In the genomic region with DNA sequence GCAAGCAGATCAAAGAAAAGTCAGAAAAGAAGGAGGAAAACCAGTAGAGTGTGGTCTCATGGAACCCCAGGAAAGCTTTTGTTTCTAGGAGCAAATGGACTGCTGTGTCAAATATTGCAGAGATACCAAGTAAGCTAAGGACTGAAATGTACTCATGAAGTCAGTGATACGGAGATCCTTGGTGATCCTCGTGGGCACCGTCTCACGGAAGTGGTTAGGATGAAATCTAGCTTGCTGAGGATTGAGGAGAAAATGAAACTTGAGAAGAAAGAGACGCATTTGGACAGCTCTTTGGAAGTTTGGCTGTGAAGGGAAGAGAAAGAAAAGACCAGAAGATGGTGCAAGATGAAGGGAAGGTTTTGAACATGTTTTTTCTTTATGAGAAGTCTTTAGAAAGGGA, we compare ENCODE assay signal across 19 cellular contexts.
DNase-seq lines count a peak whose midpoint lies in the region; ATAC-seq and TF ChIP-seq lines count a peak whose summit lies in the region.
"Had no signal": no experiment of that assay in that cellular context is flagged by ENCODE, and none has a peak within 500 bp of the region (broad histone marks: within the 10 kb centered on the region; RNA-seq: fewer than 3 reads in every experiment).

No MANE protein-coding gene starts in this region.

- CTCF ChIA-PET in activated CD4-positive, alpha-beta T cell treated with anti-CD3 and anti-CD28 coated beads for 36 hours (lab: Charles Lee): interaction anchor here (0.6 to 1.6 kb wide), 9 partner anchors 9 to 1127 kb away, joined by 3 to 8 read pairs (median 3); no protein-coding TSS in a partner anchor

- H3K36me3 ChIP-seq in GM23338 (ENCODE audit: insufficient read depth) (no peaks in the 10 kb centered on the region), neural progenitor cell (no peaks in the 10 kb centered on the region)

- POLR2A ChIA-PET in activated CD4-positive, alpha-beta T cell treated with anti-CD3 and anti-CD28 coated beads for 36 hours (lab: Charles Lee): interaction anchor here (1.5 kb wide), 1 partner anchor 24 kb away, joined by 9 read pairs; no protein-coding TSS in a partner anchor

- no peaks in the 10 kb centered on the region for H3K27me3 ChIP-seq in GM23338 (ENCODE audit: insufficient read depth)
- peaks cover 17% of the 10 kb centered on the region for H3K27me3 ChIP-seq in neural progenitor cell
- H3K27me3 ChIP-seq: hepatocyte had no signal

- ATAC-seq in activated CD4-positive, alpha-beta T cell treated with anti-CD3 and anti-CD28 coated beads for 36 hours: no peak
- ATAC-seq in GM23338 (no peak), HG03280 (IDR thresholded peaks at IDR 0.05; ENCODE audit: unreplicated experiment) (no peak)
- ATAC-seq: psoas muscle, WTC11 had no signal

- peaks cover 9% of the 10 kb centered on the region; the same call in 1 of the 2 replicates for H3K9me2 ChIP-seq in GM23338 (ENCODE audit: insufficient read depth)

- H2AFZ ChIP-seq in GM23338 (0 out of 2 replicates have a peak overlapping the region, but pooled peaks have one; percentile 30), neural progenitor cell (replicated peaks) (peak overlapping the region; percentile 9)
- H2AFZ ChIP-seq: hepatocyte had no signal

- H3K4me1 ChIP-seq in GM23338 (ENCODE audit: insufficient read depth) (peaks cover 25% of the 10 kb centered on the region), neural progenitor cell (no peaks in the 10 kb centered on the region)
- H3K4me1 ChIP-seq: psoas muscle had no signal

- H3K4me1 Mint-ChIP-seq in activated CD4-positive, alpha-beta T cell treated with anti-CD3 and anti-CD28 coated beads for 36 hours: peaks cover 40% of the 10 kb centered on the region
- H3K4me1 Mint-ChIP-seq in GM23338 (peaks cover 34% of the 10 kb centered on the region), neural progenitor cell (peaks cover 6% of the 10 kb centered on the region)
- H3K4me1 Mint-ChIP-seq in activated T-helper 1 cell treated with anti-CD3 and anti-CD28 coated beads, Interleukin-12 subunit alpha, Interleukin-12 subunit beta, Interleukin-2, Interleukin-4 antibody, amounts not matched to agents 30 ng/mL and 10 ng/mL and 1 ng/mL, durations not matched to agents 14 hours and 24 hours and 36 hours (ENCODE audit: low read depth): peaks cover 56% of the 10 kb centered on the region

- H3K27ac ChIP-seq in GM23338 (ENCODE audit: low read depth): no peak overlapping the region
- no peak overlapping the region for H3K27ac ChIP-seq in neural progenitor cell
- no peak overlapping the region for H3K27ac ChIP-seq in coronary artery
- H3K27ac ChIP-seq: hepatocyte, psoas muscle had no signal

- peak overlapping the region; percentile 84 for H3K27ac Mint-ChIP-seq in activated CD4-positive, alpha-beta T cell treated with anti-CD3 and anti-CD28 coated beads for 36 hours
- H3K27ac Mint-ChIP-seq in GM23338: no peak overlapping the region
- H3K27ac Mint-ChIP-seq in activated T-helper 1 cell treated with anti-CD3 and anti-CD28 coated beads, Interleukin-12 subunit alpha, Interleukin-12 subunit beta, Interleukin-2, Interleukin-4 antibody, amounts not matched to agents 30 ng/mL and 10 ng/mL and 1 ng/mL, durations not matched to agents 14 hours and 24 hours and 36 hours: peak overlapping the region; percentile 46
- no peak overlapping the region for H3K27ac Mint-ChIP-seq in neural progenitor cell
- H3K27ac Mint-ChIP-seq: nephron, WTC11 had no signal

- no peak overlapping the region for H3K9ac ChIP-seq in neural progenitor cell

- no peaks in the 10 kb centered on the region for H3K9me3 Mint-ChIP-seq in activated CD4-positive, alpha-beta T cell treated with anti-CD3 and anti-CD28 coated beads for 36 hours (ENCODE audit: low read depth)
- H3K9me3 Mint-ChIP-seq in GM23338 (no peaks in the 10 kb centered on the region), neural progenitor cell (no peaks in the 10 kb centered on the region)
- H3K9me3 Mint-ChIP-seq in activated T-helper 1 cell treated with anti-CD3 and anti-CD28 coated beads, Interleukin-12 subunit alpha, Interleukin-12 subunit beta, Interleukin-2, Interleukin-4 antibody, amounts not matched to agents 30 ng/mL and 10 ng/mL and 1 ng/mL, durations not matched to agents 14 hours and 24 hours and 36 hours: no peaks in the 10 kb centered on the region
- H3K9me3 Mint-ChIP-seq: nephron, WTC11 had no signal

- no peaks in the 10 kb centered on the region for H3K27me3 Mint-ChIP-seq in activated CD4-positive, alpha-beta T cell treated with anti-CD3 and anti-CD28 coated beads for 36 hours
- H3K27me3 Mint-ChIP-seq in GM23338 (ENCODE audit: insufficient read depth, low read depth, poor library complexity) (peaks cover 5% of the 10 kb centered on the region), neural progenitor cell (ENCODE audit: insufficient read depth, low read depth) (peaks cover 6% of the 10 kb centered on the region)
- H3K27me3 Mint-ChIP-seq in activated T-helper 1 cell treated with anti-CD3 and anti-CD28 coated beads, Interleukin-12 subunit alpha, Interleukin-12 subunit beta, Interleukin-2, Interleukin-4 antibody, amounts not matched to agents 30 ng/mL and 10 ng/mL and 1 ng/mL, durations not matched to agents 14 hours and 24 hours and 36 hours (ENCODE audit: insufficient read depth): no peaks in the 10 kb centered on the region

- intact Hi-C loops in activated CD4-positive, alpha-beta T cell treated with anti-CD3 and anti-CD28 coated beads for 36 hours (cut with DNase I, micrococcal nuclease): no loop called here
- intact Hi-C loops in activated T-helper 1 cell treated with anti-CD3 and anti-CD28 coated beads, Interleukin-12 subunit alpha, Interleukin-12 subunit beta, Interleukin-2, Interleukin-4 antibody, amounts not matched to agents 30 ng/mL and 10 ng/mL and 1 ng/mL, durations not matched to agents 14 hours and 24 hours and 36 hours (cut with micrococcal nuclease): no loop called here

- H3F3A ChIP-seq in GM23338 (replicated peaks; ENCODE audit: low read depth) (no peaks in the 10 kb centered on the region), neural progenitor cell (ENCODE audit: low read depth) (no peaks in the 10 kb centered on the region)

- no peak for DNase-seq in activated CD4-positive, alpha-beta T cell treated with anti-CD3 and anti-CD28 coated beads for 36 hours
- DNase-seq in activated CD4-positive, alpha-beta T cell treated with anti-CD3 and anti-CD28 coated beads for 48 hours: no peak
- DNase-seq in GM23338 (ENCODE audit: low spot score) (no peak), neural progenitor cell (ENCODE audit: low spot score) (no peak), coronary artery (ENCODE audit: low spot score) (no peak)
- no peak for DNase-seq in activated T-helper 1 cell treated with anti-CD3 and anti-CD28 coated beads, Interleukin-12 subunit alpha, Interleukin-12 subunit beta, Interleukin-2, Interleukin-4 antibody, amounts not matched to agents 30 ng/mL and 10 ng/mL and 1 ng/mL, durations not matched to agents 14 hours and 24 hours and 36 hours (ENCODE audit: low spot score)
- no peak for DNase-seq in central memory CD4-positive, alpha-beta T cell
- DNase-seq: amygdala; cerebellar nuclear complex; mammary epithelial cell; NCI-H1694; NCI-H226; psoas muscle; stimulated activated naive CD4-positive, alpha-beta T cell; trophoblast cell had no signal

- H3K79me2 ChIP-seq in GM23338 (replicated peaks; ENCODE audit: insufficient read depth) (no peaks in the 10 kb centered on the region), neural progenitor cell (ENCODE audit: low read depth) (no peaks in the 10 kb centered on the region)
- H3K79me2 ChIP-seq: hepatocyte had no signal

- H3K4me3 ChIP-seq in GM23338: no peak overlapping the region
- no peak overlapping the region for H3K4me3 ChIP-seq in neural progenitor cell
- H3K4me3 ChIP-seq in coronary artery: no peak overlapping the region
- H3K4me3 ChIP-seq: hepatocyte, psoas muscle had no signal

- TF ChIP-seq CTCF in GM23338 (conservative IDR thresholded peaks at IDR 0.05; ENCODE audit: low read depth in 2 of 2) (no peak), neural progenitor cell (IDR thresholded peaks at IDR 0.05) (no peak), coronary artery (IDR thresholded peaks at IDR 0.05) (no peak)

- H4K20me1 ChIP-seq in GM23338 (replicated peaks; ENCODE audit: insufficient read depth) (no peaks in the 10 kb centered on the region), neural progenitor cell (ENCODE audit: low read depth) (no peaks in the 10 kb centered on the region)

- no peaks in the 10 kb centered on the region for H3K9me3 ChIP-seq in neural progenitor cell (ENCODE audit: low read depth)
- H3K9me3 ChIP-seq: psoas muscle had no signal

- H3K4me3 Mint-ChIP-seq in activated CD4-positive, alpha-beta T cell treated with anti-CD3 and anti-CD28 coated beads for 36 hours: peak overlapping the region; percentile 6
- H3K4me3 Mint-ChIP-seq in GM23338: no peak overlapping the region
- peak overlapping the region; percentile 9 for H3K4me3 Mint-ChIP-seq in activated T-helper 1 cell treated with anti-CD3 and anti-CD28 coated beads, Interleukin-12 subunit alpha, Interleukin-12 subunit beta, Interleukin-2, Interleukin-4 antibody, amounts not matched to agents 30 ng/mL and 10 ng/mL and 1 ng/mL, durations not matched to agents 14 hours and 24 hours and 36 hours
- no peak overlapping the region for H3K4me3 Mint-ChIP-seq in neural progenitor cell
- H3K4me3 Mint-ChIP-seq: nephron, WTC11 had no signal

- H3K36me3 Mint-ChIP-seq in activated CD4-positive, alpha-beta T cell treated with anti-CD3 and anti-CD28 coated beads for 36 hours (ENCODE audit: low read depth): no peaks in the 10 kb centered on the region
- H3K36me3 Mint-ChIP-seq in GM23338 (ENCODE audit: low read depth) (no peaks in the 10 kb centered on the region; the same call in 2 of the 3 replicates), neural progenitor cell (no peaks in the 10 kb centered on the region)
- peaks cover 2% of the 10 kb centered on the region for H3K36me3 Mint-ChIP-seq in activated T-helper 1 cell treated with anti-CD3 and anti-CD28 coated beads, Interleukin-12 subunit alpha, Interleukin-12 subunit beta, Interleukin-2, Interleukin-4 antibody, amounts not matched to agents 30 ng/mL and 10 ng/mL and 1 ng/mL, durations not matched to agents 14 hours and 24 hours and 36 hours (ENCODE audit: low read depth)
- H3K36me3 Mint-ChIP-seq: WTC11 had no signal

- no peak overlapping the region for H3K4me2 ChIP-seq in GM23338
- H3K4me2 ChIP-seq in neural progenitor cell: no peak overlapping the region
- H3K4me2 ChIP-seq: hepatocyte had no signal

TF ChIP-seq in GM23338, 12 proteins besides CTCF, POLR2A, EP300 and RAD21 (continues in another document):
- TF ChIP-seq EZH2 (IDR thresholded peaks at IDR 0.05; ENCODE audit: low read depth, unreplicated experiment): no peak
- TF ChIP-seq, protein P1, sequence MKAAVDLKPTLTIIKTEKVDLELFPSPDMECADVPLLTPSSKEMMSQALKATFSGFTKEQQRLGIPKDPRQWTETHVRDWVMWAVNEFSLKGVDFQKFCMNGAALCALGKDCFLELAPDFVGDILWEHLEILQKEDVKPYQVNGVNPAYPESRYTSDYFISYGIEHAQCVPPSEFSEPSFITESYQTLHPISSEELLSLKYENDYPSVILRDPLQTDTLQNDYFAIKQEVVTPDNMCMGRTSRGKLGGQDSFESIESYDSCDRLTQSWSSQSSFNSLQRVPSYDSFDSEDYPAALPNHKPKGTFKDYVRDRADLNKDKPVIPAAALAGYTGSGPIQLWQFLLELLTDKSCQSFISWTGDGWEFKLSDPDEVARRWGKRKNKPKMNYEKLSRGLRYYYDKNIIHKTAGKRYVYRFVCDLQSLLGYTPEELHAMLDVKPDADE (IDR thresholded peaks at IDR 0.05): no peak
- no peak for TF ChIP-seq JUNB (IDR thresholded peaks at IDR 0.05; ENCODE audit: unreplicated experiment)

Comparison
In these comparisons a context has a peak if more than half of its experiments do, and no peak if none do; other contexts are left out.
1. H3K27ac Mint-ChIP-seq: peak in activated CD4-positive, alpha-beta T cell treated with anti-CD3 and anti-CD28 coated beads for 36 hours (single experiment) and activated T-helper 1 cell treated with anti-CD3 and anti-CD28 coated beads, Interleukin-12 subunit alpha, Interleukin-12 subunit beta, Interleukin-2, Interleukin-4 antibody, amounts not matched to agents 30 ng/mL and 10 ng/mL and 1 ng/mL, durations not matched to agents 14 hours and 24 hours and 36 hours (single experiment); none in GM23338 (single experiment) and neural progenitor cell (single experiment).
2. H3K4me3 Mint-ChIP-seq: peak in activated CD4-positive, alpha-beta T cell treated with anti-CD3 and anti-CD28 coated beads for 36 hours (single experiment) and activated T-helper 1 cell treated with anti-CD3 and anti-CD28 coated beads, Interleukin-12 subunit alpha, Interleukin-12 subunit beta, Interleukin-2, Interleukin-4 antibody, amounts not matched to agents 30 ng/mL and 10 ng/mL and 1 ng/mL, durations not matched to agents 14 hours and 24 hours and 36 hours (single experiment); none in GM23338 (single experiment) and neural progenitor cell (single experiment).